In the genomic region with DNA sequence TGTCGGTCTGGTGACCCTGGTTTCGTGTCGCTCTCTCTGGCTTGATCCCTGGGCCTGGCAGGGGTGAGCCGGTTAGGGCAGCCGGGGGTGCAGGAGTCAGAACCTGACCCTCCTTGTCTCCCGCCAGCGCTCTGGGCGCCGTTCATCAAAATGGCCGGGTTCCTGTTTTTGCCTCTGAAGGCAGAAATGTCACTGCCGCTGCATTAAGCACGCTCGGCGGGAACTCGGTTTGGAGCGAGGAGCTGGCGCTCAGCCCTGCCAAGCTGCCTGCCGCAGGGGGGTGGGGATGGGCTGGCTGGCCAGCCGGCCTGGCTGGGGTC, we compare ENCODE assay signal across 7 cellular contexts.
DNase-seq lines count a peak whose midpoint lies in the region; ATAC-seq and TF ChIP-seq lines count a peak whose summit lies in the region.

No MANE protein-coding gene starts in this region.

- no peak overlapping the region for H4K8ac ChIP-seq in H9 (replicated peaks; ENCODE audit: insufficient read length, low read depth, low read length)

- no peak overlapping the region for H3K27ac ChIP-seq in H9 (ENCODE audit: insufficient read length, low read depth, low read length)
- H3K27ac ChIP-seq in SJCRH30: peak overlapping the region; percentile 15; the same call in 1 of the 2 replicates
- H3K27ac ChIP-seq in gastroesophageal sphincter: peak overlapping the region in 3 of 4 donors; percentile 55 to 76 (median 75)
- H3K27ac ChIP-seq in gastrocnemius medialis: no peak overlapping the region

- intact Hi-C loops in gastrocnemius medialis (cut with DNase I; ENCODE audit: low total_unique reads): no loop called here

- H3K4me3 ChIP-seq in SJCRH30: peak overlapping the region; percentile 66
- peak overlapping the region; percentile 26 to 61 for H3K4me3 ChIP-seq in gastroesophageal sphincter
- peak overlapping the region in 3 of 4 donors; percentile 53 to 60 (median 59) for H3K4me3 ChIP-seq in gastrocnemius medialis

- H3K27me3 ChIP-seq in H9 (ENCODE audit: insufficient read depth, low read length) (no peaks in the 10 kb centered on the region), SJCRH30 (no peaks in the 10 kb centered on the region), gastroesophageal sphincter (no peaks in the 10 kb centered on the region), gastrocnemius medialis (peaks cover 0 to 17% (median 4%) of the 10 kb centered on the region in 3 donors)

- TF ChIP-seq EP300 in gastroesophageal sphincter (IDR thresholded peaks at IDR 0.05): no peak

- H3K9me3 Mint-ChIP-seq in H9: 0 out of 5 replicates have a peak, but pooled peaks cover 0 to under 1% of the 10 kb centered on the region in 2 experiments

- H3K4me3 Mint-ChIP-seq in H9: peak overlapping the region; percentile 66 to 77

- no peaks in the 10 kb centered on the region for H3K79me1 ChIP-seq in H9 (ENCODE audit: insufficient read depth, low read depth, low read length, poor library complexity, severe bottlenecking)

- no peak overlapping the region for H3K4ac ChIP-seq in H9 (ENCODE audit: low read depth, low read length)

- in situ Hi-C loops in gastrocnemius medialis (cut with MboI; ENCODE audit: low sequenced_read_pairs in 4 of 4): no loop called here

- no peak overlapping the region for H3T11ph ChIP-seq in H9 (ENCODE audit: low read length)

- H2BK120ac ChIP-seq in H9 (ENCODE audit: low read depth, low read length, poor library complexity, severe bottlenecking): no peak overlapping the region

- H4K20me1 ChIP-seq in H9 (ENCODE audit: control insufficient read depth, insufficient read depth, insufficient read length): no peaks in the 10 kb centered on the region

- no peaks in the 10 kb centered on the region for H3K36me3 ChIP-seq in SJCRH30
- H3K36me3 ChIP-seq in gastroesophageal sphincter: no peaks in the 10 kb centered on the region
- H3K36me3 ChIP-seq in gastrocnemius medialis: no peaks in the 10 kb centered on the region

- no peak overlapping the region for H2BK5ac ChIP-seq in H9 (ENCODE audit: insufficient read length, low read length)

- H3K14ac ChIP-seq in H9 (ENCODE audit: insufficient read depth, low read length): peak overlapping the region; percentile 70; the same call in 1 of the 2 replicates

- H3K18ac ChIP-seq in H9 (ENCODE audit: insufficient read length, low read depth, low read length): no peak overlapping the region

- H4K5ac ChIP-seq in H9 (ENCODE audit: insufficient read length, low read depth, low read length): no peak overlapping the region

- H2BK15ac ChIP-seq in H9 (ENCODE audit: low read depth, low read length): no peak overlapping the region

- H2BK12ac ChIP-seq in H9 (ENCODE audit: insufficient read length, low read depth, low read length): no peak overlapping the region

- H2AFZ ChIP-seq in H9 (ENCODE audit: low read length): no peak overlapping the region

- peaks cover 17% of the 10 kb centered on the region for H3K27me3 Mint-ChIP-seq in H9 (ENCODE audit: low read depth)

- H3K9ac ChIP-seq in H9 (ENCODE audit: extremely low read depth, insufficient read length, low read length): no peak overlapping the region

- H3K56ac ChIP-seq in H9 (ENCODE audit: insufficient read length, low read depth, low read length): no peak overlapping the region

- H2AK5ac ChIP-seq in H9 (ENCODE audit: insufficient read length, low read length): no peak overlapping the region

- H3K23ac ChIP-seq in H9 (ENCODE audit: insufficient read length, low read depth, low read length): no peak overlapping the region

- no peaks in the 10 kb centered on the region for H3K9me3 ChIP-seq in H9 (ENCODE audit: control insufficient read depth, low read depth, low read length)
- no peaks in the 10 kb centered on the region for H3K9me3 ChIP-seq in SJCRH30 (replicated peaks)
- no peaks in the 10 kb centered on the region for H3K9me3 ChIP-seq in gastroesophageal sphincter
- H3K9me3 ChIP-seq in gastrocnemius medialis: no peaks in the 10 kb centered on the region

- H3K4me2 ChIP-seq in H9 (ENCODE audit: insufficient read depth, insufficient read length, low read length): peak overlapping the region; percentile 68

- DNase-seq in H9 (no peak), SJCRH30 (peak; percentile 45), gastrocnemius medialis (no peak)
- no peak for DNase-seq in central memory CD4-positive, alpha-beta T cell

- H3K36me3 Mint-ChIP-seq in H9 (ENCODE audit: insufficient read depth in 1 of 3, low read depth in 3 of 3): peaks cover 1% of the 10 kb centered on the region in 3 experiments; a peak in 3 of 7 replicates

- H3K4me1 Mint-ChIP-seq in H9: peaks cover 31 to 32% of the 10 kb centered on the region in 2 experiments

- H4K91ac ChIP-seq in H9 (ENCODE audit: insufficient read length, low read depth, low read length): no peak overlapping the region

- H3K27ac Mint-ChIP-seq in H9: peak overlapping the region in 2 of 3 experiments; percentile 86 to 92; a peak in 2 of 7 replicates

- no peak for ATAC-seq in gastroesophageal sphincter
- ATAC-seq in gastrocnemius medialis: no peak
- no peak for ATAC-seq in HG02840 (IDR thresholded peaks at IDR 0.05; ENCODE audit: low FRiP score, unreplicated experiment)
- ATAC-seq in HG03135 (IDR thresholded peaks at IDR 0.05; ENCODE audit: unreplicated experiment): no peak

- no CpG with 5 or more reads among the region's 19 CpGs for WGBS in H9 (ENCODE audit: extremely low coverage, insufficient read length, low lambda C conversion rate)
- no CpG with 5 or more reads among the region's 19 CpGs for WGBS in gastroesophageal sphincter (ENCODE audit: low coverage in 1 of 2), 2 donors

- TF ChIP-seq CTCF in H9 (conservative IDR thresholded peaks at IDR 0.05) (no peak), gastroesophageal sphincter (IDR thresholded peaks at IDR 0.05) (no peak), gastrocnemius medialis (IDR thresholded peaks at IDR 0.05 in 4 of 5, conservative IDR thresholded peaks at IDR 0.05 in 1 of 5) (no peak)

- peaks cover 23% of the 10 kb centered on the region; the same call in 1 of the 2 replicates for H3K4me1 ChIP-seq in H9 (ENCODE audit: insufficient read depth, low read length)
- peaks cover 16% of the 10 kb centered on the region for H3K4me1 ChIP-seq in SJCRH30
- H3K4me1 ChIP-seq in gastroesophageal sphincter: peaks cover 0 to 43% (median 21%) of the 10 kb centered on the region in 3 donors
- H3K4me1 ChIP-seq in gastrocnemius medialis: peaks cover 8 to 25% of the 10 kb centered on the region in 2 donors

- TF ChIP-seq POLR2A in gastroesophageal sphincter (IDR thresholded peaks at IDR 0.05): no peak
- TF ChIP-seq POLR2A in gastrocnemius medialis (IDR thresholded peaks at IDR 0.05): no peak

- H2BK20ac ChIP-seq in H9 (ENCODE audit: low read depth, low read length, poor library complexity, severe bottlenecking): no peak overlapping the region

- peaks cover 7% of the 10 kb centered on the region for H3K23me2 ChIP-seq in H9 (ENCODE audit: insufficient read length, low read depth, low read length, poor library complexity, severe bottlenecking)

- H3K79me2 ChIP-seq in H9 (ENCODE audit: insufficient read depth, low read length): no peaks in the 10 kb centered on the region

Comparison
In these comparisons a context has a peak if more than half of its experiments do, and no peak if none do; other contexts are left out.
1. DNase-seq: peak in SJCRH30 (2 of 2); none in H9 (single experiment), gastrocnemius medialis (0 of 2) and central memory CD4-positive, alpha-beta T cell (single experiment).
2. H3K27ac ChIP-seq: peak in SJCRH30 (single experiment) and gastroesophageal sphincter (3 of 4); none in H9 (single experiment) and gastrocnemius medialis (0 of 4).
3. Peak in every context shown above with its lines, with median percentiles within 50 percentile points of each other: H3K4me3 ChIP-seq.